Comparison of ENCODE assay signal across 8 cellular contexts in the genomic region with DNA sequence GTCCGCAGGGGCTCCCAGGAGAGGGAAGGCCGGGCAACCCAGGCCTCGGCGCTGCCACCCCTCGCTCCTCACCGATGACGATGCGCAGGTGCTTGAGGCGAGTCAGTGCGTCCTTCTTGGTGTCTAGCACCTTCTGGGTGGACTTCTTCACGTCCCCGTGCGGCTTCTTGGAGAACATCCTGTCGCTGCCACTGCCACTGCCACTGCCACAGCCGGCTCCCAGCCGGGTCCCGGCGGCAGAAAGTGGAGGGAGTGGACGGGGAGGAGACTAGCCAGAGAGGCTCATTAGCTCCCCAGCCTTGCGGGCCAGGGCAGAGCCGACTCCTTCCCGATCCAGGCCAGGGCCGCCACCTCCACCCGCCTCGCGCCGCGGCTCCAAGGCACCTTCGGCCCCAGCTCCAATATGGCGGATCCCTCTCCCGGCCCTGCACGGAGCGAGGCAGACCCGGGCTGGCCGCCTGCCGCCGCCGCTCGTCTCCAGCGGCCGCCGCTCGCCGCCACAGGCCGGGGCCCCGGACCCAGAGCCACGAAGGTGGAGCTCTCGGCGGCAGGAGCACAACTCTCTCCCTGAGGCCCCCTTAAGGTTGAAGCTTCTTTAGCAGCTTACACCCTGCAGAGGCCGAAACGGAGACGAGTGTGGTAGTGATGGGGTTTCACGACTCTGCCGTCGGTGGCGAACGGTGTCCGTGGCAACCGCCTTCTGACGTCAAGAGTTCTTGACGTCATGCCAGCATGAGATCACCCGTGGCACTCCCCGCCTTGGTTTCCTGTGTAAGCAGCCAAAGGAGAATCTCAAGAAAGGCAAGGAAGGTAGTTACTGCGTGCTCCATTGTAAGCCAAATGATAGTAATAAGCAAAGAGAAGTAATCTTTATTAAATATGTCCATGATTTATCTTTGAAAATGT. TPM values are rescaled to one million over a fixed set of nuclear protein-coding genes. Genes with fewer than 3 reads are reported as not detected.
DNase-seq lines count a peak whose midpoint lies in the region; ATAC-seq and TF ChIP-seq lines count a peak whose summit lies in the region.
"Not testable (repeated sequence)": the region's sequence is repeated elsewhere in the genome, so short reads cannot be mapped to it uniquely, and the experiment has no call there.

TSS of gene RALGAPA1 (minus strand) at position 638 of the 906 bp plus-strand sequence. CDS start at position 178, 460 bp downstream.

- H3K4me3 Mint-ChIP-seq in CD14-positive monocyte = peak within 1 kb of the TSS; percentile 92 to 93

- intact Hi-C loops in CD14-positive monocyte (cut with micrococcal nuclease) = not testable (repeated sequence)

- H3K4me1 Mint-ChIP-seq in CD14-positive monocyte = peaks cover 22% of the 10 kb centered on the region

- H3K27me3 Mint-ChIP-seq in CD14-positive monocyte (ENCODE audit: low read depth in 3 of 3) = not testable (repeated sequence)

- not testable (repeated sequence) for H3K36me3 Mint-ChIP-seq in CD14-positive monocyte

- peak within 1 kb of the TSS; percentile 72 to 94 (median 85) for H3K27ac Mint-ChIP-seq in CD14-positive monocyte

- TF ChIP-seq CTCF in CD14-positive monocyte (IDR thresholded peaks at IDR 0.05) = peak; percentile 56

- ATAC-seq in GM19351 (IDR thresholded peaks at IDR 0.05; ENCODE audit: unreplicated experiment) = peak; percentile 96
- ATAC-seq in HG03521 (IDR thresholded peaks at IDR 0.05; ENCODE audit: unreplicated experiment) = peak; percentile 98

- DNase-seq in CD14-positive monocyte (ENCODE audit: low spot score) (peak; percentile 95), NCI-H69 (lab: John Stamatoyannopoulos, UW) (peak; percentile 99), dedifferentiated amniotic fluid mesenchymal stem cell (ENCODE audit: extremely low spot score) (peak; percentile 97), left kidney (ENCODE audit: low read depth, low spot score) (peak; percentile 99)
- peak; percentile 94 for DNase-seq in activated CD4-positive, alpha-beta T cell treated with anti-CD3 and anti-CD28 coated beads, Interleukin-2, amount 50 U/mL, for 1 hour
- DNase-seq in stimulated activated CD4-positive, alpha-beta T cell treated with anti-CD3 and anti-CD28 coated beads, Interleukin-2, amount 100 ng/mL, for 24 hours = peak; percentile 90 to 91

- not testable (repeated sequence) for H3K9me3 Mint-ChIP-seq in CD14-positive monocyte

RNA-seq across cellular contexts. Expression of gene RALGAPA1, which starts in this region (rescaled TPM):
- 1 to 10 TPM; 3.2 to 4.1 TPM for polyA plus RNA-seq in CD14-positive monocyte

Comparison
In these comparisons a context has a peak if more than half of its experiments do, and no peak if none do; other contexts are left out.
1. Peak in every context shown above with its lines: DNase-seq and ATAC-seq.